1 cellular context compared by ENCODE assay signal in genomic region chr1:160001440-160001839, GRCh38.
A peak's percentile ranks its signal among the peaks of the same experiment; 100 is the strongest.
TF ChIP-seq lines count a peak whose summit lies in the region.

No MANE protein-coding gene starts in this region.

TF ChIP-seq in H1, 55 proteins besides CTCF, POLR2A, EP300 and RAD21:
- TF ChIP-seq MAFK (IDR thresholded peaks at IDR 0.05; ENCODE audit: low read depth, low read length) (0 out of 2 replicates have a peak, but pooled peaks have one; percentile 30), BACH1 (IDR thresholded peaks at IDR 0.05; ENCODE audit: low read length) (no peak)
TF ChIP-seq in H1: peak in this region for 1.
